In genomic region chr13:107730835-107731234, GRCh38 we compare ENCODE assay signal across 22 cellular contexts.
DNase-seq lines count a peak whose midpoint lies in the region; ATAC-seq and TF ChIP-seq lines count a peak whose summit lies in the region.
"Had no signal": no experiment of that assay in that cellular context is flagged by ENCODE, and none has a peak within 500 bp of the region (broad histone marks: within the 10 kb centered on the region; RNA-seq: fewer than 3 reads in every experiment).

No MANE protein-coding gene starts in this region.

- no peaks in the 10 kb centered on the region for H3K27me3 Mint-ChIP-seq in stimulated activated naive CD8-positive, alpha-beta T cell treated with anti-CD3 and anti-CD28 coated beads, Interleukin-15, amount 100 ng/mL, for 72 hours
- H3K27me3 Mint-ChIP-seq: B cell, progenitor cell of endocrine pancreas had no signal

- H3K27ac Mint-ChIP-seq in stimulated activated naive CD8-positive, alpha-beta T cell treated with anti-CD3 and anti-CD28 coated beads, Interleukin-15, amount 100 ng/mL, for 72 hours, result no peak overlapping the region
- H3K27ac Mint-ChIP-seq: B cell, progenitor cell of endocrine pancreas had no signal

- H3K27me3 ChIP-seq in dorsolateral prefrontal cortex, result no peaks in the 10 kb centered on the region
- H3K27me3 ChIP-seq: upper lobe of left lung had no signal

- DNase-seq in NCI-H1417 (lab: John Stamatoyannopoulos, UW), result peak in 2 of 3 experiments; percentile 16 to 41
- no peak for DNase-seq in NCI-H1417 treated with DMSO at 0.1 percent for 48 hours (lab: John Stamatoyannopoulos, UW)
- peak; percentile 91 for DNase-seq in NCI-H82 (lab: John Stamatoyannopoulos, UW)
- DNase-seq in epithelial cell of proximal tubule (ENCODE audit: low read depth), result peak; percentile 3
- peak; percentile 26 for DNase-seq in skeletal muscle cell (ENCODE audit: low read depth)
- DNase-seq in stimulated activated naive CD8-positive, alpha-beta T cell treated with anti-CD3 and anti-CD28 coated beads, Interleukin-15, amount 100 ng/mL, for 72 hours, result no peak
- no peak for DNase-seq in dorsolateral prefrontal cortex
- DNase-seq: 8988T; activated CD4-positive, alpha-beta T cell treated with anti-CD3 and anti-CD28 coated beads for 1 hour; activated gamma-delta T cell; cortex of kidney; DMS79 treated with DMSO at 0.1 percent for 48 hours; HCEC 1CT; Karpas-422; mammary epithelial cell; NCI-H187; T-helper 1 cell; upper lobe of left lung had no signal

- TF ChIP-seq CTCF in epithelial cell of proximal tubule (conservative IDR thresholded peaks at IDR 0.05; ENCODE audit: low read depth, low read length) (no peak), dorsolateral prefrontal cortex (IDR thresholded peaks at IDR 0.05 in 54 of 56, conservative IDR thresholded peaks at IDR 0.05 in 2 of 56; ENCODE audit: low read depth in 1 of 56, partially characterized antibody in 56 of 56) (no peak)

- H3K9me3 Mint-ChIP-seq in stimulated activated naive CD8-positive, alpha-beta T cell treated with anti-CD3 and anti-CD28 coated beads, Interleukin-15, amount 100 ng/mL, for 72 hours, result no peaks in the 10 kb centered on the region

- H3K4me3 ChIP-seq in epithelial cell of proximal tubule (ENCODE audit: low read depth, low read length), result no peak overlapping the region
- H3K4me3 ChIP-seq in skeletal muscle cell (ENCODE audit: low read depth, low read length), result no peak overlapping the region
- H3K4me3 ChIP-seq in dorsolateral prefrontal cortex, result no peak overlapping the region
- H3K4me3 ChIP-seq: upper lobe of left lung had no signal

- no peak overlapping the region for H3K4me3 Mint-ChIP-seq in stimulated activated naive CD8-positive, alpha-beta T cell treated with anti-CD3 and anti-CD28 coated beads, Interleukin-15, amount 100 ng/mL, for 72 hours
- H3K4me3 Mint-ChIP-seq: B cell had no signal

- H3K4me1 Mint-ChIP-seq in stimulated activated naive CD8-positive, alpha-beta T cell treated with anti-CD3 and anti-CD28 coated beads, Interleukin-15, amount 100 ng/mL, for 72 hours, result no peaks in the 10 kb centered on the region
- H3K4me1 Mint-ChIP-seq: B cell had no signal

- H3K27ac ChIP-seq in dorsolateral prefrontal cortex, result no peak overlapping the region
- H3K27ac ChIP-seq: upper lobe of left lung had no signal

- ATAC-seq in stimulated activated naive CD8-positive, alpha-beta T cell treated with anti-CD3 and anti-CD28 coated beads, Interleukin-15, amount 100 ng/mL, for 72 hours, result no peak
- ATAC-seq in GM18502 (IDR thresholded peaks at IDR 0.05; ENCODE audit: poor library complexity, unreplicated experiment), result no peak
- ATAC-seq: Panc1 had no signal

- intact Hi-C loops in dorsolateral prefrontal cortex (cut with DNase I), result no loop called here

Comparison
In these comparisons a context has a peak if more than half of its experiments do, and no peak if none do; other contexts are left out.
1. DNase-seq: peak in NCI-H1417 (2 of 3), NCI-H82 (single experiment), epithelial cell of proximal tubule (single experiment) and skeletal muscle cell (single experiment); none in NCI-H1417 treated with DMSO at 0.1 percent for 48 hours (single experiment), stimulated activated naive CD8-positive, alpha-beta T cell treated with anti-CD3 and anti-CD28 coated beads, Interleukin-15, amount 100 ng/mL, for 72 hours (0 of 2) and dorsolateral prefrontal cortex (0 of 10).